Comparison of ENCODE assay signal across 25 cellular contexts in the genomic region with DNA sequence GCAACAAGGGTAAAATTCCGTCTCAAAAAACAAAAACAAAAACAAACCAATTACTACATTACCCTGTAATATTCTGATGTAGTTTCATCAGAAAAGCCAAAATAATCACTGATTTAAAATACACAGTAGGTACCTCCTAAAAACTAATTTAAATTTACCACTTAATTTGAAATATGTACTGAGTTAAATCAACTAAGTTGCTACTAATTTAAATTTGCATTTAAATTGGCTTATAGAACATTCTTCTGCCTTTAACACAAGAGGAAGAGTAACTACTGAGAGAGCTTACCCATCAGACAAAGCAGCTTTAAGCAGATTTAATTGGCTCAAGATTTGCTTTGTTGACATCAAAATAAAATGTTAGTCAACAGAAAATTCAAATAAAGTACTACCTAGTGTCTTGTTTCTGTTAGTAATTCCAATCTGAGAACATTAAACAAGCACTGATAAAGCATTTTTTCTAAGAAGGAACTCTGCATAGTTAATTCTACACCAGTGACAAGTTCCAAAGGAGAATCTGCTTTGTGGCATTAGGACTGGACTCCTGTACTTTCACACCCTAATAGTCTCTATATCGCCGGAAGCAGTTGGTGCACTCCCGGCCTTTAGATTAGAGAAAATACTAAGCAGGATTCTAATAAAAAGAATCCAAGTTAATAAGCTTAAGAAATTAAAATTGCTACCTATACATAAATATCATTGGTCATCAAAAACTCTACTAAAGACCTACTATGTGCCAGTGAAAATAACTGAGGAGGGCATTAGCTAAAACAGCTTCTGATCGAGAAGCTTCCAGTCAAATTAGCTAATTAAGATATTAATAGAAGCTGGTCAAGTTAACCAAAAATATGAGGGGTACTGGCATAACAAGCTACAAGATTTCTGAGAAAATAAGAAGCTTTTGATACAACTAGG. TPM values are rescaled to one million over a fixed set of nuclear protein-coding genes. Genes with fewer than 3 reads are reported as not detected.
"Had no signal": no experiment of that assay in that cellular context is flagged by ENCODE, and none has a peak within 500 bp of the region (broad histone marks: within the 10 kb centered on the region; RNA-seq: fewer than 3 reads in every experiment).

No MANE protein-coding gene starts in this region.

- H3K4me3 ChIP-seq: adrenal gland, breast epithelium, gastrocnemius medialis, heart left ventricle, pancreas, sigmoid colon, spleen, testis, upper lobe of left lung had no signal

- ATAC-seq: activated T-cell treated with anti-CD3 and anti-CD28 coated beads, Interleukin-2, amount 50 U/mL, for 72 hours; esophagus mucosa; gastrocnemius medialis; heart left ventricle; naive thymus-derived CD8-positive, alpha-beta T cell; pancreas; stimulated activated memory B cell treated with anti-CD40 and anti-IgM and Interleukin-4, amounts not matched to agents 10 μg/mL and 1 μg/mL and 100 μg/mL, for 72 hours had no signal

- H3K27ac ChIP-seq: adrenal gland, breast epithelium, gastrocnemius medialis, heart left ventricle, pancreas, sigmoid colon, spleen, testis, upper lobe of left lung, WERI-Rb-1 had no signal

- H3K4me1 ChIP-seq: breast epithelium, gastrocnemius medialis, testis had no signal

- DNase-seq: activated CD4-positive, alpha-beta T cell treated with anti-CD3 and anti-CD28 coated beads for 1 hour; activated gamma-delta T cell; activated T-cell treated with anti-CD3 and anti-CD28 coated beads, Interleukin-2, amount 50 U/mL, for 72 hours; adrenal gland; cerebellar nuclear complex; cortex of kidney; effector CD4-positive, alpha-beta T cell; gastrocnemius medialis; heart left ventricle; mesenchymal stem cell; naive thymus-derived CD8-positive, alpha-beta T cell; pancreas; sigmoid colon; spleen; stimulated activated CD4-positive, alpha-beta T cell treated with anti-CD3 and anti-CD28 coated beads, Interleukin-4, amount 100 ng/mL, for 4 hours; T-helper 9 cell; testis; upper lobe of left lung; WERI-Rb-1 had no signal

- H3K9me3 ChIP-seq: adrenal gland, breast epithelium, gastrocnemius medialis, heart left ventricle, pancreas, sigmoid colon, spleen, testis, upper lobe of left lung had no signal

- FAIRE-seq: astrocyte, pancreas had no signal

- H3K27me3 ChIP-seq: adrenal gland, breast epithelium, gastrocnemius medialis, heart left ventricle, pancreas, sigmoid colon, spleen, testis, upper lobe of left lung had no signal

- H3K36me3 ChIP-seq: adrenal gland, breast epithelium, gastrocnemius medialis, heart left ventricle, pancreas, sigmoid colon, spleen, upper lobe of left lung, WERI-Rb-1 had no signal

RNA-seq across cellular contexts. Expression of a gene that starts 57.1 kb away (rescaled TPM):
- total RNA-seq: activated CD8-positive, alpha-beta memory T cell treated with anti-CD3 and anti-CD28 coated beads for 36 hours; activated T-cell treated with anti-CD3 and anti-CD28 coated beads, Interleukin-2, amount 50 U/mL, for 72 hours; adrenal gland; breast epithelium; esophagus mucosa; gastrocnemius medialis; lower leg skin; naive thymus-derived CD8-positive, alpha-beta T cell; sigmoid colon had no signal
- polyA plus RNA-seq: naive thymus-derived CD8-positive, alpha-beta T cell; spleen had no signal
